20 cellular contexts compared by ENCODE assay signal in genomic region chr1:54114955-54115354, GRCh38. TPM values are rescaled to one million over a fixed set of nuclear protein-coding genes. Genes with fewer than 3 reads are reported as not detected.
"Had no signal": no experiment of that assay in that cellular context is flagged by ENCODE, and none has a peak within 500 bp of the region (broad histone marks: within the 10 kb centered on the region; RNA-seq: fewer than 3 reads in every experiment).

No MANE protein-coding gene starts in this region.

- FAIRE-seq: bronchial epithelial cell, keratinocyte, TTC549, urothelium cell line had no signal

- H3K9me3 ChIP-seq: esophagus squamous epithelium, heart right ventricle, lower lobe of right lung, ovary, prostate gland, right atrium auricular region, tibial artery had no signal

- H3K4me1 Mint-ChIP-seq: naive thymus-derived CD4-positive, alpha-beta T cell; T-cell had no signal

- ATAC-seq: heart right ventricle; left colon; lower lobe of right lung; naive thymus-derived CD4-positive, alpha-beta T cell; T-cell had no signal

- H3K27ac Mint-ChIP-seq: naive thymus-derived CD4-positive, alpha-beta T cell; stimulated activated naive CD8-positive, alpha-beta T cell treated with anti-CD3 and anti-CD28 coated beads, Interleukin-15, Interleukin-2, amounts not matched to agents 100 ng/mL and 50 ng/mL, for 24 hours; T-cell had no signal

- H3K27me3 Mint-ChIP-seq: naive thymus-derived CD4-positive, alpha-beta T cell; stimulated activated naive CD8-positive, alpha-beta T cell treated with anti-CD3 and anti-CD28 coated beads, Interleukin-15, Interleukin-2, amounts not matched to agents 100 ng/mL and 50 ng/mL, for 24 hours; T-cell had no signal

- H3K4me1 ChIP-seq: esophagus squamous epithelium, heart right ventricle, lower lobe of right lung, prostate gland, right atrium auricular region, tibial artery had no signal

- H3K36me3 Mint-ChIP-seq: naive thymus-derived CD4-positive, alpha-beta T cell had no signal

- H3K9me3 Mint-ChIP-seq: naive thymus-derived CD4-positive, alpha-beta T cell; stimulated activated naive CD8-positive, alpha-beta T cell treated with anti-CD3 and anti-CD28 coated beads, Interleukin-15, Interleukin-2, amounts not matched to agents 100 ng/mL and 50 ng/mL, for 24 hours; T-cell had no signal

- H3K4me3 Mint-ChIP-seq: naive thymus-derived CD4-positive, alpha-beta T cell; stimulated activated naive CD8-positive, alpha-beta T cell treated with anti-CD3 and anti-CD28 coated beads, Interleukin-15, Interleukin-2, amounts not matched to agents 100 ng/mL and 50 ng/mL, for 24 hours; T-cell had no signal

- DNase-seq: activated naive CD4-positive, alpha-beta T cell; activated T-cell treated with anti-CD3 and anti-CD28 coated beads, Interleukin-2, amount 50 U/mL, for 1 hour; amygdala; esophagus squamous epithelium; heart right ventricle; left colon; lower lobe of right lung; naive thymus-derived CD4-positive, alpha-beta T cell; ovary; stimulated activated CD4-positive, alpha-beta T cell treated with anti-CD3 and anti-CD28 coated beads, Interleukin-1b, Interleukin-23, amount 100 ng/mL, for 48 hours; T-cell; tibial artery had no signal

- H3K36me3 ChIP-seq: esophagus squamous epithelium, heart right ventricle, lower lobe of right lung, ovary, prostate gland, right atrium auricular region, tibial artery had no signal

- H3K27ac ChIP-seq: coronary artery, esophagus squamous epithelium, heart right ventricle, lower lobe of right lung, ovary, prostate gland, right atrium auricular region, tibial artery had no signal

- H3K4me3 ChIP-seq: coronary artery, esophagus squamous epithelium, heart right ventricle, lower lobe of right lung, ovary, prostate gland, right atrium auricular region, tibial artery had no signal

- H3K27me3 ChIP-seq: esophagus squamous epithelium, ovary, right atrium auricular region had no signal

RNA-seq across cellular contexts. Expression of gene CDCP2, which starts 37.8 kb away (rescaled TPM):
- total RNA-seq: bronchial epithelial cell, lower lobe of right lung, right atrium auricular region had no signal
- polyA plus RNA-seq: keratinocyte; naive thymus-derived CD4-positive, alpha-beta T cell had no signal
